ENCODE assay signal across 1 cellular context in genomic region chr4:108650212-108651067, GRCh38.
TF ChIP-seq lines count a peak whose summit lies in the region.

TSS of gene OSTC (plus strand) at chr4:108650599. CDS start at chr4:108650656, 57 bp downstream.

TF ChIP-seq in H1, 55 proteins besides CTCF, POLR2A, EP300 and RAD21 (continued from another document):
- TF ChIP-seq CHD1 (IDR thresholded peaks at IDR 0.05; ENCODE audit: low read depth, low read length) = no peak
- TF ChIP-seq GABPA (IDR thresholded peaks at IDR 0.05; ENCODE audit: borderline replicate concordance, insufficient read depth, low read length) = no peak
- TF ChIP-seq POLR2AphosphoS5 (IDR thresholded peaks at IDR 0.05; ENCODE audit: low read depth, low read length) = peak; percentile 79
- TF ChIP-seq EZH2 (IDR thresholded peaks at IDR 0.05; ENCODE audit: low read depth, low read length, severe bottlenecking) = no peak
- TF ChIP-seq SP2 (IDR thresholded peaks at IDR 0.05; ENCODE audit: low read length) = no peak
- no peak for TF ChIP-seq KDM5A (IDR thresholded peaks at IDR 0.05; ENCODE audit: low read length)
- TF ChIP-seq SIRT6 (IDR thresholded peaks at IDR 0.05; ENCODE audit: low read length) = no peak
- no peak for TF ChIP-seq RXRA (IDR thresholded peaks at IDR 0.05; ENCODE audit: insufficient read depth, low read depth, low read length)
- TF ChIP-seq EGR1 (IDR thresholded peaks at IDR 0.05; ENCODE audit: borderline replicate concordance, low read depth, low read length) = 0 out of 2 replicates have a peak, but pooled peaks have one; percentile 18
- TF ChIP-seq ZNF274 (IDR thresholded peaks at IDR 0.05; ENCODE audit: borderline replicate concordance, extremely low read depth, low read length) = no peak
- TF ChIP-seq RNF2 (IDR thresholded peaks at IDR 0.05; ENCODE audit: borderline replicate concordance, low read depth, low read length, missing control alignments, poor library complexity, severe bottlenecking) = no peak
- no peak for TF ChIP-seq BACH1 (IDR thresholded peaks at IDR 0.05; ENCODE audit: low read length)
- TF ChIP-seq YY1 (IDR thresholded peaks at IDR 0.05; ENCODE audit: low read depth, low read length) = 0 out of 2 replicates have a peak, but pooled peaks have one; percentile 30
- peak; percentile 58 to 71; a peak in 2 of 4 replicates for TF ChIP-seq SIN3A (conservative IDR thresholded peaks at IDR 0.05 in 1 of 2, IDR thresholded peaks at IDR 0.05 in 1 of 2; ENCODE audit: low read depth in 1 of 2, low read length in 2 of 2)
- TF ChIP-seq SRF (IDR thresholded peaks at IDR 0.05; ENCODE audit: low read depth, low read length) = no peak
- no peak for TF ChIP-seq HDAC6 (IDR thresholded peaks at IDR 0.05; ENCODE audit: low read depth, low read length)
- peak; percentile 58 for TF ChIP-seq NRF1 (IDR thresholded peaks at IDR 0.05; ENCODE audit: low read depth, low read length)
- TF ChIP-seq FOSL1 (IDR thresholded peaks at IDR 0.05; ENCODE audit: insufficient read depth, low read depth, low read length) = no peak
- TF ChIP-seq GTF2F1 (IDR thresholded peaks at IDR 0.05; ENCODE audit: borderline replicate concordance, low read depth, low read length) = no peak
- TF ChIP-seq POU5F1 (IDR thresholded peaks at IDR 0.05; ENCODE audit: low read depth, low read length) = no peak
- peak; percentile 76 for TF ChIP-seq TAF1 (IDR thresholded peaks at IDR 0.05; ENCODE audit: low read depth, low read length)
- TF ChIP-seq HDAC2 (IDR thresholded peaks at IDR 0.05; ENCODE audit: borderline replicate concordance in 1 of 2, low read depth in 2 of 2, low read length in 2 of 2) = no peak; a peak in 1 of 4 replicates
- TF ChIP-seq SP1 (IDR thresholded peaks at IDR 0.05; ENCODE audit: low read depth, low read length) = peak; percentile 54; the same call in 1 of the 2 replicates
- no peak for TF ChIP-seq NANOG (IDR thresholded peaks at IDR 0.05; ENCODE audit: insufficient read depth, low read depth, low read length, poor library complexity, severe bottlenecking)
- TF ChIP-seq ATF3 (IDR thresholded peaks at IDR 0.05; ENCODE audit: insufficient read depth, low read depth, low read length) = no peak
- TF ChIP-seq E2F6 (IDR thresholded peaks at IDR 0.05) = peak; percentile 73
- TF ChIP-seq CBX5 (IDR thresholded peaks at IDR 0.05; ENCODE audit: low read depth, low read length) = no peak
- no peak for TF ChIP-seq TBP (IDR thresholded peaks at IDR 0.05; ENCODE audit: low read depth, low read length)
- TF ChIP-seq RFX5 (IDR thresholded peaks at IDR 0.05; ENCODE audit: borderline replicate concordance, low read depth, low read length) = no peak
- TF ChIP-seq USF2 (IDR thresholded peaks at IDR 0.05; ENCODE audit: low read length) = no peak
- no peak for TF ChIP-seq JUN (IDR thresholded peaks at IDR 0.05; ENCODE audit: low read depth, low read length)
- peak; percentile 81 for TF ChIP-seq ASH2L (IDR thresholded peaks at IDR 0.05; ENCODE audit: low read length)
- TF ChIP-seq SIX5 (IDR thresholded peaks at IDR 0.05; ENCODE audit: low read depth, low read length) = no peak
- TF ChIP-seq ATF2 (IDR thresholded peaks at IDR 0.05; ENCODE audit: low read length) = no peak
- peak; percentile 86 for TF ChIP-seq PHF8 (conservative IDR thresholded peaks at IDR 0.05; ENCODE audit: low read depth, low read length)
- no peak for TF ChIP-seq CTBP2 (IDR thresholded peaks at IDR 0.05; ENCODE audit: borderline replicate concordance, insufficient read depth, insufficient read length, low read length)
- TF ChIP-seq CEBPB (IDR thresholded peaks at IDR 0.05; ENCODE audit: low read depth, low read length) = no peak
- TF ChIP-seq CREB1 (IDR thresholded peaks at IDR 0.05) = 0 out of 2 replicates have a peak, but pooled peaks have one; percentile 52
- TF ChIP-seq MAFK (IDR thresholded peaks at IDR 0.05; ENCODE audit: low read depth, low read length) = no peak
- TF ChIP-seq KDM4A (IDR thresholded peaks at IDR 0.05; ENCODE audit: low read depth, low read length, severe bottlenecking) = peak; percentile 63
- no peak for TF ChIP-seq TCF12 (IDR thresholded peaks at IDR 0.05; ENCODE audit: low read depth, low read length)
- no peak for TF ChIP-seq TAF7 (optimal IDR thresholded peaks at IDR 0.05; ENCODE audit: borderline replicate concordance, low read depth, low read length)
- peak; percentile 39 for TF ChIP-seq SAP30 (IDR thresholded peaks at IDR 0.05; ENCODE audit: insufficient read depth, insufficient replicate concordance, low read length)
- TF ChIP-seq JUND (IDR thresholded peaks at IDR 0.05; ENCODE audit: low read length) = no peak
- TF ChIP-seq CHD7 (IDR thresholded peaks at IDR 0.05; ENCODE audit: insufficient replicate concordance, low read length) = no peak
- TF ChIP-seq CHD2 (IDR thresholded peaks at IDR 0.05; ENCODE audit: low read length) = no peak
- TF ChIP-seq TEAD4 (IDR thresholded peaks at IDR 0.05; ENCODE audit: low read depth, low read length) = no peak
- peak; percentile 62 for TF ChIP-seq RBBP5 (IDR thresholded peaks at IDR 0.05; ENCODE audit: borderline replicate concordance, low read depth, low read length)
- TF ChIP-seq SP4 (IDR thresholded peaks at IDR 0.05; ENCODE audit: low read length) = peak; percentile 66; the same call in 1 of the 2 replicates
- TF ChIP-seq BCL11A (IDR thresholded peaks at IDR 0.05; ENCODE audit: low read depth in 2 of 2, low read length in 2 of 2) = no peak
- no peak for TF ChIP-seq KDM1A (IDR thresholded peaks at IDR 0.05; ENCODE audit: borderline replicate concordance, low read length)
TF ChIP-seq in H1: peak in this region for 16.
